ENCODE assay signal across 2 cellular contexts in the genomic region with DNA sequence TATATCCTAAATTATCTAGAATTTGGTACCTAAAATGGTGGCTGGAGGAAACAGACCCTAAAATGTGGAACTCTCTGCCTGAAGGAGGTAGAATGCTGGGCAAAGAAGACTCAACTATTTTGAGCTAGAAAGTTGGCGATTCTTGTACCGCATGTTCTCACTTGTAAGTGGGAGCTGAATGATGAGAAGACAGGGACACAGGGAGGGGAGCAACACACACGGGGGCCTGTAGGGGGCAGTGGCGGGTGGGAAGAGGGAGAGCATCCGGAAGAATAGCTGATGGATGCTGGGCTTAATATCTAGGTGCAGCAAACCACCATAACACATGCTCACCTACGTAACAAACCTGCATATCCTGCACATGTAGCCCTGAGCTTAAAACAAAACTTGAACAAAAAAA.
TF ChIP-seq lines count a peak whose summit lies in the region.

No MANE protein-coding gene starts in this region.

TF ChIP-seq in SK-N-SH, 30 proteins besides CTCF, POLR2A, EP300 and RAD21 (continued from another document):
- TF ChIP-seq, protein P1, sequence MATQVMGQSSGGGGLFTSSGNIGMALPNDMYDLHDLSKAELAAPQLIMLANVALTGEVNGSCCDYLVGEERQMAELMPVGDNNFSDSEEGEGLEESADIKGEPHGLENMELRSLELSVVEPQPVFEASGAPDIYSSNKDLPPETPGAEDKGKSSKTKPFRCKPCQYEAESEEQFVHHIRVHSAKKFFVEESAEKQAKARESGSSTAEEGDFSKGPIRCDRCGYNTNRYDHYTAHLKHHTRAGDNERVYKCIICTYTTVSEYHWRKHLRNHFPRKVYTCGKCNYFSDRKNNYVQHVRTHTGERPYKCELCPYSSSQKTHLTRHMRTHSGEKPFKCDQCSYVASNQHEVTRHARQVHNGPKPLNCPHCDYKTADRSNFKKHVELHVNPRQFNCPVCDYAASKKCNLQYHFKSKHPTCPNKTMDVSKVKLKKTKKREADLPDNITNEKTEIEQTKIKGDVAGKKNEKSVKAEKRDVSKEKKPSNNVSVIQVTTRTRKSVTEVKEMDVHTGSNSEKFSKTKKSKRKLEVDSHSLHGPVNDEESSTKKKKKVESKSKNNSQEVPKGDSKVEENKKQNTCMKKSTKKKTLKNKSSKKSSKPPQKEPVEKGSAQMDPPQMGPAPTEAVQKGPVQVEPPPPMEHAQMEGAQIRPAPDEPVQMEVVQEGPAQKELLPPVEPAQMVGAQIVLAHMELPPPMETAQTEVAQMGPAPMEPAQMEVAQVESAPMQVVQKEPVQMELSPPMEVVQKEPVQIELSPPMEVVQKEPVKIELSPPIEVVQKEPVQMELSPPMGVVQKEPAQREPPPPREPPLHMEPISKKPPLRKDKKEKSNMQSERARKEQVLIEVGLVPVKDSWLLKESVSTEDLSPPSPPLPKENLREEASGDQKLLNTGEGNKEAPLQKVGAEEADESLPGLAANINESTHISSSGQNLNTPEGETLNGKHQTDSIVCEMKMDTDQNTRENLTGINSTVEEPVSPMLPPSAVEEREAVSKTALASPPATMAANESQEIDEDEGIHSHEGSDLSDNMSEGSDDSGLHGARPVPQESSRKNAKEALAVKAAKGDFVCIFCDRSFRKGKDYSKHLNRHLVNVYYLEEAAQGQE (IDR thresholded peaks at IDR 0.05; ENCODE audit: low read depth, low read length): no peak
- no peak for TF ChIP-seq EZH2phosphoT487 (IDR thresholded peaks at IDR 0.05; ENCODE audit: borderline replicate concordance, low read depth)

TF ChIP-seq in SK-N-SH treated with all-trans-retinoic acid at 6 μM for 48 hours, 23 proteins besides CTCF, POLR2A, EP300 and RAD21 (continued from another document):
- TF ChIP-seq RARB (CRISPR knock-in tag; IDR thresholded peaks at IDR 0.05) (no peak), ESRRG (CRISPR knock-in tag; IDR thresholded peaks at IDR 0.05) (no peak), SNAI2 (CRISPR knock-in tag; IDR thresholded peaks at IDR 0.05) (no peak)
- TF ChIP-seq, protein P2, sequence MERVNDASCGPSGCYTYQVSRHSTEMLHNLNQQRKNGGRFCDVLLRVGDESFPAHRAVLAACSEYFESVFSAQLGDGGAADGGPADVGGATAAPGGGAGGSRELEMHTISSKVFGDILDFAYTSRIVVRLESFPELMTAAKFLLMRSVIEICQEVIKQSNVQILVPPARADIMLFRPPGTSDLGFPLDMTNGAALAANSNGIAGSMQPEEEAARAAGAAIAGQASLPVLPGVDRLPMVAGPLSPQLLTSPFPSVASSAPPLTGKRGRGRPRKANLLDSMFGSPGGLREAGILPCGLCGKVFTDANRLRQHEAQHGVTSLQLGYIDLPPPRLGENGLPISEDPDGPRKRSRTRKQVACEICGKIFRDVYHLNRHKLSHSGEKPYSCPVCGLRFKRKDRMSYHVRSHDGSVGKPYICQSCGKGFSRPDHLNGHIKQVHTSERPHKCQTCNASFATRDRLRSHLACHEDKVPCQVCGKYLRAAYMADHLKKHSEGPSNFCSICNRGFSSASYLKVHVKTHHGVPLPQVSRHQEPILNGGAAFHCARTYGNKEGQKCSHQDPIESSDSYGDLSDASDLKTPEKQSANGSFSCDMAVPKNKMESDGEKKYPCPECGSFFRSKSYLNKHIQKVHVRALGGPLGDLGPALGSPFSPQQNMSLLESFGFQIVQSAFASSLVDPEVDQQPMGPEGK (CRISPR knock-in tag; IDR thresholded peaks at IDR 0.05; ENCODE audit: borderline replicate concordance): no peak
- TF ChIP-seq, protein P3, sequence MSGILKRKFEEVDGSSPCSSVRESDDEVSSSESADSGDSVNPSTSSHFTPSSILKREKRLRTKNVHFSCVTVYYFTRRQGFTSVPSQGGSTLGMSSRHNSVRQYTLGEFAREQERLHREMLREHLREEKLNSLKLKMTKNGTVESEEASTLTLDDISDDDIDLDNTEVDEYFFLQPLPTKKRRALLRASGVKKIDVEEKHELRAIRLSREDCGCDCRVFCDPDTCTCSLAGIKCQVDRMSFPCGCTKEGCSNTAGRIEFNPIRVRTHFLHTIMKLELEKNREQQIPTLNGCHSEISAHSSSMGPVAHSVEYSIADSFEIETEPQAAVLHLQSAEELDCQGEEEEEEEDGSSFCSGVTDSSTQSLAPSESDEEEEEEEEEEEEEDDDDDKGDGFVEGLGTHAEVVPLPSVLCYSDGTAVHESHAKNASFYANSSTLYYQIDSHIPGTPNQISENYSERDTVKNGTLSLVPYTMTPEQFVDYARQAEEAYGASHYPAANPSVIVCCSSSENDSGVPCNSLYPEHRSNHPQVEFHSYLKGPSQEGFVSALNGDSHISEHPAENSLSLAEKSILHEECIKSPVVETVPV (CRISPR knock-in tag; IDR thresholded peaks at IDR 0.05): no peak
